In the genomic region with DNA sequence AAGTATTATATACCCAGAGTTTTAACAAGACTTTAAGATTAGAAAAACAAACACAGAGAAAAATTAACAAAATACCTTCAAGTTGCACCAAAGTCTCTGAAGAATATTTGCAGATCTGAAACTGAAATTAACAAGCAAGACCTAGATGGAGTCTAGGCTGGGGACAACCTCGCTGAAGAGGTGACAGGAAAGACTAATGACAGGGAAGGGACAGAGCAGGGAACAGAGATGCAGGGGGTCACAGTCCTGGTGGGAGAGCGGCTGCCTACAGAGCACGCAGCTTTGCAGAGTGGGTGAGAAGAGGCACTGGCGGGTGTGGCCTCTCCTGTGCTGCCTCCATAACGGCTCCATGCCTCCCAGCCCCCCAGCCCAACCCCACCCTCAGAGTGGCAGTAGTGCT, we compare ENCODE assay signal across 21 cellular contexts. TPM values are rescaled to one million over a fixed set of nuclear protein-coding genes. Genes with fewer than 3 reads are reported as not detected.
A peak's percentile ranks its signal among the peaks of the same experiment; 100 is the strongest.
DNase-seq lines count a peak whose midpoint lies in the region; ATAC-seq, FAIRE-seq and TF ChIP-seq lines count a peak whose summit lies in the region.
"Had no signal": no experiment of that assay in that cellular context is flagged by ENCODE, and none has a peak within 500 bp of the region (broad histone marks: within the 10 kb centered on the region; RNA-seq: fewer than 3 reads in every experiment).

No MANE protein-coding gene starts in this region.

- no peaks in the 10 kb centered on the region for H3K9me3 Mint-ChIP-seq in activated naive CD4-positive, alpha-beta T cell treated with anti-CD3 and anti-CD28 coated beads, Interleukin-2, amount 50 U/mL, for 24 hours
- peaks cover 6% of the 10 kb centered on the region for H3K9me3 Mint-ChIP-seq in activated naive CD4-positive, alpha-beta T cell treated with anti-CD3 and anti-CD28 coated beads for 36 hours

- H3K4me3 ChIP-seq in GM12878, result no peak overlapping the region
- H3K4me3 ChIP-seq: BLaER1, GM23248, SJCRH30 had no signal

- 58% methylated on average over 3 of the region's 5 CpGs for WGBS in GM12878 (ENCODE audit: insufficient coverage, insufficient replicate concordance, low lambda C conversion rate, missing lambda C conversion rate)

- no peaks in the 10 kb centered on the region for H3K4me1 ChIP-seq in GM12878 (ENCODE audit: control insufficient read depth, insufficient read depth, low read length)
- H3K4me1 ChIP-seq: SJCRH30 had no signal

- ATAC-seq in GM21786 (IDR thresholded peaks at IDR 0.05; ENCODE audit: unreplicated experiment) (peak; percentile 56), GM12878 (peak; percentile 79), GM21723 (IDR thresholded peaks at IDR 0.05; ENCODE audit: unreplicated experiment) (no peak)
- ATAC-seq: HepG2, Panc1 had no signal

- peaks cover 87% of the 10 kb centered on the region for H3K4me1 Mint-ChIP-seq in activated naive CD4-positive, alpha-beta T cell treated with anti-CD3 and anti-CD28 coated beads, Interleukin-2, amount 50 U/mL, for 24 hours
- H3K4me1 Mint-ChIP-seq in activated naive CD4-positive, alpha-beta T cell treated with anti-CD3 and anti-CD28 coated beads for 36 hours (ENCODE audit: low read depth), result peaks cover 59% of the 10 kb centered on the region

- TF ChIP-seq CTCF in GM12878 (IDR thresholded peaks at IDR 0.05 in 2 of 3, conservative IDR thresholded peaks at IDR 0.05 in 1 of 3; ENCODE audit: control insufficient read depth in 2 of 3, extremely low read depth in 1 of 3, insufficient read depth in 1 of 3, low read depth in 3 of 3, low read length in 3 of 3), result no peak

- no peaks in the 10 kb centered on the region for H3K27me3 ChIP-seq in GM12878 (replicated peaks in 1 of 2; ENCODE audit: control insufficient read depth in 2 of 2, insufficient read depth in 2 of 2, low read length in 1 of 2)
- H3K27me3 ChIP-seq: BLaER1, SJCRH30 had no signal

- DNase-seq in activated naive CD4-positive, alpha-beta T cell treated with anti-CD3 and anti-CD28 coated beads for 36 hours, result no peak
- DNase-seq in GM12878 (ENCODE audit: low read depth, low spot score) (no peak), cerebellum (ENCODE audit: low spot score) (no peak), NCI-H2081 treated with DMSO at 0.1 percent for 48 hours (lab: John Stamatoyannopoulos, UW) (no peak)
- DNase-seq: DMS79, GM23248, HCEC 1CT, KBM-7, NCI-H1105 treated with DMSO at 0.1 percent for 48 hours, NCI-H1694 treated with DMSO at 0.1 percent for 48 hours, NCI-H2107, NCI-H226, NCI-H524, NCI-H82, SJCRH30 had no signal

- no peaks in the 10 kb centered on the region for H3K36me3 ChIP-seq in GM12878 (ENCODE audit: control insufficient read depth in 2 of 2, insufficient read depth in 2 of 2, low read length in 1 of 2)
- H3K36me3 ChIP-seq: SJCRH30 had no signal

- POLR2A ChIA-PET in GM12878 (lab: Charles Lee), result no interaction called here

- H3K27me3 Mint-ChIP-seq in activated naive CD4-positive, alpha-beta T cell treated with anti-CD3 and anti-CD28 coated beads, Interleukin-2, amount 50 U/mL, for 24 hours, result no peaks in the 10 kb centered on the region
- no peaks in the 10 kb centered on the region for H3K27me3 Mint-ChIP-seq in activated naive CD4-positive, alpha-beta T cell treated with anti-CD3 and anti-CD28 coated beads for 36 hours (ENCODE audit: low read depth)

- peaks cover 31% of the 10 kb centered on the region for H3K36me3 Mint-ChIP-seq in activated naive CD4-positive, alpha-beta T cell treated with anti-CD3 and anti-CD28 coated beads, Interleukin-2, amount 50 U/mL, for 24 hours
- peaks cover 41% of the 10 kb centered on the region for H3K36me3 Mint-ChIP-seq in activated naive CD4-positive, alpha-beta T cell treated with anti-CD3 and anti-CD28 coated beads for 36 hours (ENCODE audit: low read depth)

- intact Hi-C loops in activated naive CD4-positive, alpha-beta T cell treated with anti-CD3 and anti-CD28 coated beads for 36 hours (cut with micrococcal nuclease), result no loop called here
- intact Hi-C loops in GM12878 (cut with micrococcal nuclease; ENCODE audit: unreplicated experiment), result no loop called here

- H3K4me2 ChIP-seq in GM12878 (ENCODE audit: control insufficient read depth, insufficient read depth), result no peak overlapping the region
- H3K4me2 ChIP-seq: BLaER1 had no signal

- H3K27ac Mint-ChIP-seq in activated naive CD4-positive, alpha-beta T cell treated with anti-CD3 and anti-CD28 coated beads, Interleukin-2, amount 50 U/mL, for 24 hours, result peak overlapping the region; percentile 30
- H3K27ac Mint-ChIP-seq in activated naive CD4-positive, alpha-beta T cell treated with anti-CD3 and anti-CD28 coated beads for 36 hours, result no peak overlapping the region

- no peak overlapping the region for H3K4me3 Mint-ChIP-seq in activated naive CD4-positive, alpha-beta T cell treated with anti-CD3 and anti-CD28 coated beads, Interleukin-2, amount 50 U/mL, for 24 hours
- H3K4me3 Mint-ChIP-seq in activated naive CD4-positive, alpha-beta T cell treated with anti-CD3 and anti-CD28 coated beads for 36 hours, result no peak overlapping the region

- no peak for TF ChIP-seq RAD21 in GM12878 (IDR thresholded peaks at IDR 0.05; ENCODE audit: insufficient read depth, low read depth, low read length)

- H2AFZ ChIP-seq in GM12878 (ENCODE audit: control insufficient read depth, low read depth, low read length), result no peak overlapping the region
- H2AFZ ChIP-seq: GM23248 had no signal

- BruUV-seq in GM12878 (replicated peaks; lab: Mats Ljungman, UMichigan), result no TSS peak

- H3K9me3 ChIP-seq in GM12878 (replicated peaks; ENCODE audit: control insufficient read depth, insufficient read depth, low read length), result no peaks in the 10 kb centered on the region
- H3K9me3 ChIP-seq: SJCRH30 had no signal

- H3K9ac ChIP-seq in GM12878 (ENCODE audit: control insufficient read depth, insufficient read depth, low read length), result no peak overlapping the region
- H3K9ac ChIP-seq: BLaER1, GM23248 had no signal

- no peak for TF ChIP-seq POLR2A in GM12878 (IDR thresholded peaks at IDR 0.05; ENCODE audit: low read depth, low read length)

- FAIRE-seq in GM12878 (lab: Jason Lieb, UNC), result no peak
- FAIRE-seq: HepG2 had no signal

- CTCF ChIA-PET in activated naive CD4-positive, alpha-beta T cell treated with anti-CD3 and anti-CD28 coated beads for 36 hours (lab: Charles Lee), result no interaction called here
- CTCF ChIA-PET in GM12878 (lab: Yijun Ruan, JAX), result no interaction called here

- H3K79me2 ChIP-seq in GM12878 (ENCODE audit: control insufficient read depth, insufficient read depth, low read length), result no peaks in the 10 kb centered on the region

- RAD21 ChIA-PET in GM12878 (lab: Charles Lee; ENCODE audit: unreplicated experiment), result no interaction called here

- in situ Hi-C loops in GM12878 (cut with MboI), result no loop called here

- no peak overlapping the region for H3K27ac ChIP-seq in GM12878 (ENCODE audit: control insufficient read depth, insufficient read depth)
- H3K27ac ChIP-seq: BLaER1, GM23248, SJCRH30 had no signal

- no peak for TF ChIP-seq EP300 in GM12878 (IDR thresholded peaks at IDR 0.05; ENCODE audit: borderline replicate concordance in 1 of 2, control insufficient read depth in 1 of 2, low read depth in 2 of 2, low read length in 2 of 2)

- no peaks in the 10 kb centered on the region for H4K20me1 ChIP-seq in GM12878 (ENCODE audit: control insufficient read depth, insufficient read depth)

- SMC1A ChIA-PET in GM12878 (lab: Charles Lee; ENCODE audit: uncharacterized antibody, unreplicated experiment), result interaction anchor here (1.4 kb wide), 1 partner anchor 18 kb away, joined by 3 read pairs; no protein-coding TSS in a partner anchor

TF ChIP-seq in GM12878, 131 proteins besides CTCF, POLR2A, EP300 and RAD21 (continues in another document):
- TF ChIP-seq RAD51 (IDR thresholded peaks at IDR 0.05) (no peak), SIX5 (IDR thresholded peaks at IDR 0.05; ENCODE audit: low read depth, low read length, severe bottlenecking) (no peak), BMI1 (IDR thresholded peaks at IDR 0.05; ENCODE audit: borderline replicate concordance) (no peak), GATAD2B (conservative IDR thresholded peaks at IDR 0.05; ENCODE audit: low read depth) (no peak), ASH2L (IDR thresholded peaks at IDR 0.05; ENCODE audit: borderline replicate concordance, low read depth) (no peak), HDAC2 (IDR thresholded peaks at IDR 0.05) (no peak), RB1 (IDR thresholded peaks at IDR 0.05; ENCODE audit: borderline replicate concordance) (no peak), ZNF274 (IDR thresholded peaks at IDR 0.05; ENCODE audit: insufficient read depth, insufficient read length) (no peak), MTA2 (IDR thresholded peaks at IDR 0.05; ENCODE audit: low read depth) (no peak), CHD1 (IDR thresholded peaks at IDR 0.05; ENCODE audit: low read depth, low read length) (no peak), CHD2 (IDR thresholded peaks at IDR 0.05; ENCODE audit: borderline replicate concordance, low read depth, low read length) (no peak), CBFB (IDR thresholded peaks at IDR 0.05; ENCODE audit: low read depth) (no peak), WRNIP1 (IDR thresholded peaks at IDR 0.05; ENCODE audit: borderline replicate concordance, low read depth, low read length) (no peak)

RNA-seq across cellular contexts. Expression of gene RETREG1, which starts 13.5 kb away (rescaled TPM):
- 10 to 100 TPM; 19.3 to 20.0 TPM for total RNA-seq in activated naive CD4-positive, alpha-beta T cell treated with anti-CD3 and anti-CD28 coated beads for 36 hours
- 0.48 TPM in 1 of 2 replicates, not detected in the other for total RNA-seq in GM12878 (2013; cell fraction: nucleolus; rRNA removed)
- 7.9 and 9.3 TPM in 2 replicates for total RNA-seq in GM12878 (2014; rRNA removed)
- 8.4 and 8.9 TPM in 2 replicates for total RNA-seq in GM12878 (2014; rRNA removed; fragmentation: Illumina TruSeq; extraction: Trizol)
- 8.0 and 12.2 TPM in 2 replicates for total RNA-seq in GM12878 (2021)
- 0.29 TPM for polyA plus RNA-seq in GM12878 (2011; ENCODE audit: low read depth)
- 3.9 and 4.8 TPM in 2 replicates for polyA plus RNA-seq in GM12878 (2011; rRNA removed)
- 3.7 and 4.1 TPM in 2 replicates for polyA plus RNA-seq in GM12878 (2011; cell fraction: cytosol; rRNA removed)
- 2.7 and 3.3 TPM in 2 replicates for polyA plus RNA-seq in GM12878 (2011; cell fraction: nucleus; rRNA removed)
- 0.95 TPM in 2 replicates for polyA plus RNA-seq in GM12878 (2012)
- 6.4 and 7.2 TPM in 2 replicates for polyA plus RNA-seq in GM12878 (2014; fragmentation: Illumina TruSeq; extraction: Trizol)
- polyA plus RNA-seq in GM12878 (2014; fragmentation: Nextera tagmentation; extraction: Ambion mirVana), result 1 to 10 TPM; 3.9 to 5.1 TPM
- polyA plus RNA-seq in GM12878 (2014; rRNA removed), result 6.3 and 6.5 TPM in 2 replicates
- 1 to 10 TPM; 6.0 to 7.1 TPM for polyA plus RNA-seq in GM12878 (2016; fragmentation: Nextera tagmentation; extraction: Ambion mirVana)
- polyA minus RNA-seq in GM12878 (2011; rRNA and poly(A)+ RNA removed), result 3.3 and 6.4 TPM in 2 replicates
- polyA minus RNA-seq in GM12878 (2011; cell fraction: cytosol; rRNA and poly(A)+ RNA removed), result 1.9 and 2.2 TPM in 2 replicates
- 2.2 and 3.3 TPM in 2 replicates for polyA minus RNA-seq in GM12878 (2011; cell fraction: nucleus; rRNA and poly(A)+ RNA removed)
- total RNA-seq in cerebellum, result 25.0 TPM
- total RNA-seq: HepG2 had no signal
